Comparison of ENCODE assay signal across 14 cellular contexts in genomic region chr4:156686120-156686519, GRCh38.
DNase-seq lines count a peak whose midpoint lies in the region; ATAC-seq and TF ChIP-seq lines count a peak whose summit lies in the region.
"Had no signal": no experiment of that assay in that cellular context is flagged by ENCODE, and none has a peak within 500 bp of the region (broad histone marks: within the 10 kb centered on the region; RNA-seq: fewer than 3 reads in every experiment).

No MANE protein-coding gene starts in this region.

- WGBS in tibial nerve, 2 donors = 21 to 44% methylated on average over 3 of the region's 3 CpGs

- TF ChIP-seq POLR2A in tibial nerve (IDR thresholded peaks at IDR 0.05) = no peak

- no peaks in the 10 kb centered on the region for H3K4me1 ChIP-seq in tibial nerve
- H3K4me1 ChIP-seq: Caco-2 had no signal

- peak; percentile 13 for DNase-seq in Daoy (ENCODE audit: low read depth)
- peak; percentile 94 for DNase-seq in NCI-H446 treated with DMSO at 0.1 percent for 48 hours (lab: John Stamatoyannopoulos, UW)
- DNase-seq in epidermal melanocyte (ENCODE audit: insufficient read length, low spot score) = peak; percentile 50
- peak; percentile 91 for DNase-seq in non-pigmented ciliary epithelial cell (ENCODE audit: low read depth)
- no peak for DNase-seq in tibial nerve (ENCODE audit: low spot score in 2 of 2)
- DNase-seq: activated effector memory CD4-positive, alpha-beta T cell treated with Interleukin-2 at 50 U/mL for 16 hours; Caco-2; effector CD8-positive, alpha-beta T cell; NCI-H187 treated with DMSO at 0.1 percent for 48 hours; SHP77; stimulated activated CD4-positive, alpha-beta T cell treated with anti-CD3 and anti-CD28 coated beads, Interleukin-2, amount 100 ng/mL, for 48 hours had no signal

- no peak for TF ChIP-seq EP300 in tibial nerve (IDR thresholded peaks at IDR 0.05)

- ATAC-seq in activated CD4-positive, CD25-positive, alpha-beta regulatory T cell treated with anti-CD3 and anti-CD28 coated beads, Interleukin-2, amount 50 U/mL, for 24 hours = no peak
- ATAC-seq in HG03039 (IDR thresholded peaks at IDR 0.05; ENCODE audit: unreplicated experiment) = no peak
- ATAC-seq in GM21526 (IDR thresholded peaks at IDR 0.05; ENCODE audit: low FRiP score, unreplicated experiment) = no peak

- no peak overlapping the region for H3K27ac ChIP-seq in tibial nerve

- H3K4me3 ChIP-seq in tibial nerve = no peak overlapping the region

- H3K36me3 ChIP-seq in tibial nerve = no peaks in the 10 kb centered on the region

- TF ChIP-seq CTCF in tibial nerve (IDR thresholded peaks at IDR 0.05) = no peak

- no peaks in the 10 kb centered on the region for H3K27me3 ChIP-seq in tibial nerve

- H3K9me3 ChIP-seq in tibial nerve = no peaks in the 10 kb centered on the region
- H3K9me3 ChIP-seq: Caco-2 had no signal

Comparison
In these comparisons a context has a peak if more than half of its experiments do, and no peak if none do; other contexts are left out.
1. DNase-seq: peak in Daoy (single experiment), NCI-H446 treated with DMSO at 0.1 percent for 48 hours (single experiment), epidermal melanocyte (single experiment) and non-pigmented ciliary epithelial cell (single experiment); none in tibial nerve (0 of 2).